8 cellular contexts compared by ENCODE assay signal in genomic region chr16:1102921-1103648, GRCh38. TPM values are rescaled to one million over a fixed set of nuclear protein-coding genes. Genes with fewer than 3 reads are reported as not detected.
DNase-seq lines count a peak whose midpoint lies in the region; ATAC-seq and TF ChIP-seq lines count a peak whose summit lies in the region.

No MANE protein-coding gene starts in this region.

- DNase-seq in DMS53 (lab: John Stamatoyannopoulos, UW): peak; percentile 48
- DNase-seq in DMS53 treated with DMSO at 0.1 percent for 48 hours (lab: John Stamatoyannopoulos, UW; ENCODE audit: unreplicated experiment): no peak
- peak; percentile 36 for DNase-seq in NT2/D1 (ENCODE audit: low read depth, low spot score)
- peak; percentile 67 for DNase-seq in activated T-cell treated with anti-CD3 and anti-CD28 coated beads, Interleukin-2, amount 50 U/mL, for 4 hours
- DNase-seq in foreskin fibroblast: peak in 1 of 2 donors; percentile 64
- DNase-seq in omental fat pad (ENCODE audit: low spot score): peak; percentile 29
- no peak for DNase-seq in tibial artery

- peak overlapping the region; percentile 89 for H3K9ac ChIP-seq in NT2/D1 (ENCODE audit: insufficient read length, low read depth)

- ATAC-seq in activated T-cell treated with anti-CD3 and anti-CD28 coated beads, Interleukin-2, amount 50 U/mL, for 4 hours: peak; percentile 79 to 83
- ATAC-seq in omental fat pad (ENCODE audit: low FRiP score): peak; percentile 22
- ATAC-seq in GM18519 (IDR thresholded peaks at IDR 0.05; ENCODE audit: low FRiP score, unreplicated experiment): no peak

- H3K4me1 Mint-ChIP-seq in activated T-cell treated with anti-CD3 and anti-CD28 coated beads, Interleukin-2, amount 50 U/mL, for 4 hours (ENCODE audit: low read depth): no peaks in the 10 kb centered on the region

- H3K4me3 ChIP-seq in NT2/D1 (ENCODE audit: insufficient read length, low read depth) (peak overlapping the region; percentile 71), foreskin fibroblast (ENCODE audit: low read depth in 1 of 2, low read length in 2 of 2) (no peak overlapping the region), tibial artery (peak overlapping the region in 1 of 2 donors; percentile 20)

- H3K27me3 Mint-ChIP-seq in activated T-cell treated with anti-CD3 and anti-CD28 coated beads, Interleukin-2, amount 50 U/mL, for 4 hours (ENCODE audit: low read depth): peaks cover 23% of the 10 kb centered on the region

- H3K9me3 ChIP-seq in NT2/D1 (ENCODE audit: insufficient read depth, low read length) (no peaks in the 10 kb centered on the region), tibial artery (no peaks in the 10 kb centered on the region)

- no peaks in the 10 kb centered on the region for H3K9me3 Mint-ChIP-seq in activated T-cell treated with anti-CD3 and anti-CD28 coated beads, Interleukin-2, amount 50 U/mL, for 4 hours

- H3K4me3 Mint-ChIP-seq in activated T-cell treated with anti-CD3 and anti-CD28 coated beads, Interleukin-2, amount 50 U/mL, for 4 hours: no peak overlapping the region

- no peak overlapping the region for H3K27ac ChIP-seq in tibial artery

- TF ChIP-seq CTCF in foreskin fibroblast (IDR thresholded peaks at IDR 0.05; ENCODE audit: low read depth, low read length) (peak; percentile 38), omental fat pad (IDR thresholded peaks at IDR 0.05) (no peak), tibial artery (IDR thresholded peaks at IDR 0.05) (peak; percentile 70 to 77)

- H3K4me1 ChIP-seq in NT2/D1 (ENCODE audit: insufficient read depth, insufficient read length): peaks cover 23% of the 10 kb centered on the region
- H3K4me1 ChIP-seq in tibial artery: peaks cover 0 to 47% (median 28%) of the 10 kb centered on the region in 4 donors

- no peaks in the 10 kb centered on the region for H3K36me3 Mint-ChIP-seq in activated T-cell treated with anti-CD3 and anti-CD28 coated beads, Interleukin-2, amount 50 U/mL, for 4 hours (ENCODE audit: insufficient read depth)

- H3K36me3 ChIP-seq in NT2/D1 (ENCODE audit: insufficient read depth, insufficient read length, low read length) (no peaks in the 10 kb centered on the region), tibial artery (no peaks in the 10 kb centered on the region)

- intact Hi-C loops in tibial artery (cut with DNase I; ENCODE audit: low total_unique reads): loop anchor here (2.0 kb wide), 1 partner anchor 46 kb away; no protein-coding TSS in a partner anchor

- H3K27me3 ChIP-seq in NT2/D1 (ENCODE audit: insufficient read depth, insufficient read length) (peaks cover 10% of the 10 kb centered on the region), tibial artery (peaks cover 0 to 59% of the 10 kb centered on the region in 2 donors)

RNA-seq across cellular contexts. Expression of gene C1QTNF8, which starts 7.0 kb away (rescaled TPM):
- not detected for total RNA-seq in activated T-cell treated with anti-CD3 and anti-CD28 coated beads, Interleukin-2, amount 50 U/mL, for 4 hours
- total RNA-seq in omental fat pad: not detected

RNA-seq across cellular contexts. Expression of gene SSTR5, which starts 30.5 kb away (rescaled TPM):
- total RNA-seq in activated T-cell treated with anti-CD3 and anti-CD28 coated beads, Interleukin-2, amount 50 U/mL, for 4 hours: not detected
- under 1 TPM in 1 of 4 donors, not detected in 3; 0.37 TPM for total RNA-seq in omental fat pad

RNA-seq across cellular contexts. Expression of gene CACNA1H, which starts 49.8 kb away (rescaled TPM):
- total RNA-seq in activated T-cell treated with anti-CD3 and anti-CD28 coated beads, Interleukin-2, amount 50 U/mL, for 4 hours: under 1 TPM; 0.34 to 0.51 (median 0.41) TPM
- 10 to 100 TPM in 2 of 4 donors, 1 to 10 TPM in 2; 1.8 to 13.6 (median 10.2) TPM for total RNA-seq in omental fat pad

Comparison
In these comparisons a context has a peak if more than half of its experiments do, and no peak if none do; other contexts are left out.
1. DNase-seq: peak in DMS53 (single experiment), NT2/D1 (single experiment), activated T-cell treated with anti-CD3 and anti-CD28 coated beads, Interleukin-2, amount 50 U/mL, for 4 hours (single experiment) and omental fat pad (single experiment); none in DMS53 treated with DMSO at 0.1 percent for 48 hours (single experiment) and tibial artery (0 of 2).
2. CTCF ChIP-seq: peak in foreskin fibroblast (single experiment) and tibial artery (2 of 2); none in omental fat pad (0 of 3).